ENCODE assay signal across 18 cellular contexts in the genomic region with DNA sequence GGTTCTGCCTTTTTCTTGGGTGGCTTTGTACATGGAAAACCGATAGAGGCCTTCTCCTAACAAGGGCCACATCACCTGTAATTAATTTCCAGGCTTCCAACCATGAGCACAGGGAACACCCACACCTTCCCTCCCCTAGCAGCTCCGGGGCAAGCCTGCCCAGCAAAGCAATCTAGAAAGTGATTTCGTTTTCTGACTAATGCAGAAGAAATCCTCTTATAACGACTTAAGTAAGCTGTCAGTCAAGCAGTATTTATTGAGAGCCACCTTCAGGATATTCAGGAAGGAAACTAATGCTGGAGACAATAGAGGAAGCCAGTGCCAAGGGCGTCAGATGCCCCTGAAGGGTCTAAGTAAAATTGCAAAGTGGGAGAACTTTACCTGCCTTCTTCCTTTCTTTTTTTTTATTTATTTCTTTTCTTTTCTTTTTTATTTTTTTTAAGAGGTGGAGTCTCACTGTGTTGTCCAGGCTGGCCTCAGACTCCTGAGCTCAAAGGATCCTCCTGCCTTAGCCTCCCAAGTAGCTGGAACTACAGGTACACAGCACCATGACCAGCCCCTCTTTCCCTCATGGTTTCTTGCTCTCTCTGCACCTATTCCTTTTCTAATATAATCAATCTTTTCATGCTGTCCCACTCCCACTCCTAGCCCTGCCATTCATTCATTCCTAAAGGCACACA.
DNase-seq lines count a peak whose midpoint lies in the region; ATAC-seq, FAIRE-seq and TF ChIP-seq lines count a peak whose summit lies in the region.
"Had no signal": no experiment of that assay in that cellular context is flagged by ENCODE, and none has a peak within 500 bp of the region (broad histone marks: within the 10 kb centered on the region; RNA-seq: fewer than 3 reads in every experiment).

No MANE protein-coding gene starts in this region.

- H3K4me1 ChIP-seq in HCT116 (ENCODE audit: control insufficient read depth in 1 of 2, insufficient read depth in 2 of 2, low read length in 2 of 2): peaks cover 0 to 15% of the 10 kb centered on the region in 2 experiments; a peak in 2 of 4 replicates
- H3K4me1 ChIP-seq: BE2C had no signal

- H3K27me3 ChIP-seq in HCT116 (ENCODE audit: insufficient read depth, low read length) (no peaks in the 10 kb centered on the region), bronchial epithelial cell (ENCODE audit: control insufficient read depth, insufficient read depth, low read length) (no peaks in the 10 kb centered on the region)

- no peaks in the 10 kb centered on the region for H3K79me2 ChIP-seq in HCT116 (ENCODE audit: insufficient read depth, low read length)

- no peak for FAIRE-seq in bronchial epithelial cell (lab: Jason Lieb, UNC)
- FAIRE-seq: H54 had no signal

- peak overlapping the region; percentile 84 for H2AFZ ChIP-seq in HCT116 (ENCODE audit: low read depth, low read length, poor library complexity, severe bottlenecking)

- POLR2A ChIA-PET in HCT116 (lab: Charles Lee): interaction anchor here (0.8 kb wide), 1 partner anchor 8 kb away, joined by 4 read pairs; no protein-coding TSS in a partner anchor

- RAD21 ChIA-PET in HCT116 (lab: Charles Lee; ENCODE audit: low non-redundant PET in 1 of 2, low total read pairs in 2 of 2, uncharacterized antibody in 2 of 2, unreplicated experiment in 2 of 2): no interaction called here

- H3K9me3 ChIP-seq in HCT116 (ENCODE audit: control insufficient read depth in 1 of 2, insufficient read depth in 1 of 2, low read depth in 1 of 2, low read length in 2 of 2): no peaks in the 10 kb centered on the region; a peak in 1 of 4 replicates
- H3K9me3 ChIP-seq: BE2C had no signal

- intact Hi-C loops in HCT116 (cut with micrococcal nuclease): no loop called here

- TF ChIP-seq CTCF in HCT116 (IDR thresholded peaks at IDR 0.05 in 2 of 3, conservative IDR thresholded peaks at IDR 0.05 in 1 of 3; ENCODE audit: borderline replicate concordance in 1 of 3, insufficient read depth in 1 of 3, low read depth in 2 of 3, low read length in 2 of 3) (no peak), bronchial epithelial cell (IDR thresholded peaks at IDR 0.05; ENCODE audit: insufficient read depth, low read length, severe bottlenecking) (no peak)

- no peak overlapping the region for H3K9ac ChIP-seq in HCT116 (ENCODE audit: low read length)

- H3K36me3 ChIP-seq in HCT116 (ENCODE audit: control insufficient read depth in 1 of 2, insufficient read depth in 2 of 2, low read length in 2 of 2): no peaks in the 10 kb centered on the region
- no peaks in the 10 kb centered on the region for H3K36me3 ChIP-seq in bronchial epithelial cell (ENCODE audit: control insufficient read depth, insufficient read depth, low read length)
- H3K36me3 ChIP-seq: BE2C had no signal

- no peaks in the 10 kb centered on the region for H4K20me1 ChIP-seq in HCT116 (ENCODE audit: insufficient read depth)

- DNase-seq in HCT116 (ENCODE audit: low read depth, low spot score) (no peak), NCI-H82 treated with DMSO at 0.1 percent for 48 hours (lab: John Stamatoyannopoulos, UW; ENCODE audit: unreplicated experiment) (peak; percentile 94), bronchial epithelial cell (ENCODE audit: low read depth) (peak; percentile 38), renal cortical epithelial cell (ENCODE audit: low read depth) (peak; percentile 74), HuH-7 (ENCODE audit: low spot score) (no peak), SKM-1 (lab: John Stamatoyannopoulos, UW; ENCODE audit: unreplicated experiment) (no peak)
- DNase-seq: BE2C; CD8-positive, alpha-beta memory T cell; DMS 273 treated with DMSO at 0.1 percent for 48 hours; KG1; MM.1S; NCI-H1436 treated with DMSO at 0.1 percent for 48 hours; NCI-H69; SHP77 treated with DMSO at 0.1 percent for 48 hours; T-helper 2 cell had no signal

- H3K4me3 ChIP-seq in HCT116 (replicated peaks in 1 of 2; ENCODE audit: low read depth in 1 of 2, low read length in 2 of 2) (no peak overlapping the region), bronchial epithelial cell (ENCODE audit: low read depth, low read length) (no peak overlapping the region)

- CTCF ChIA-PET in HCT116 (lab: Charles Lee): interaction anchor here (1.6 kb wide), 1 partner anchor 248 kb away, joined by 3 read pairs; no protein-coding TSS in a partner anchor

- peak overlapping the region; percentile 27 for H3K4me2 ChIP-seq in HCT116 (ENCODE audit: low read length)

- no peaks in the 10 kb centered on the region for H3K9me2 ChIP-seq in HCT116 (ENCODE audit: insufficient read depth)

- ATAC-seq in HCT116 (peak; percentile 63), HG02798 (IDR thresholded peaks at IDR 0.05; ENCODE audit: poor library complexity, unreplicated experiment) (no peak)
- ATAC-seq: Panc1 had no signal

- no peak overlapping the region for H3K27ac ChIP-seq in HCT116 (ENCODE audit: low read depth, low read length)

- TF ChIP-seq RAD21 in HCT116 (IDR thresholded peaks at IDR 0.05; ENCODE audit: low read depth): no peak

- TF ChIP-seq POLR2A in HCT116 (IDR thresholded peaks at IDR 0.05; ENCODE audit: borderline replicate concordance, extremely low read depth, insufficient read depth, insufficient read length): no peak

- BruUV-seq in HCT116 (replicated peaks; lab: Mats Ljungman, UMichigan): no TSS peak

TF ChIP-seq in HCT116, 20 proteins besides CTCF, POLR2A, EP300 and RAD21:
- TF ChIP-seq CEBPB (IDR thresholded peaks at IDR 0.05; ENCODE audit: low read depth): no peak
- peak; percentile 30; the same call in 1 of the 2 replicates for TF ChIP-seq FOSL1 (IDR thresholded peaks at IDR 0.05; ENCODE audit: low read depth)

Comparison
In these comparisons a context has a peak if more than half of its experiments do, and no peak if none do; other contexts are left out.
1. DNase-seq: peak in NCI-H82 treated with DMSO at 0.1 percent for 48 hours (single experiment), bronchial epithelial cell (single experiment) and renal cortical epithelial cell (single experiment); none in HCT116 (single experiment), HuH-7 (single experiment) and SKM-1 (single experiment).